Comparison of ENCODE assay signal across 9 cellular contexts in the genomic region with DNA sequence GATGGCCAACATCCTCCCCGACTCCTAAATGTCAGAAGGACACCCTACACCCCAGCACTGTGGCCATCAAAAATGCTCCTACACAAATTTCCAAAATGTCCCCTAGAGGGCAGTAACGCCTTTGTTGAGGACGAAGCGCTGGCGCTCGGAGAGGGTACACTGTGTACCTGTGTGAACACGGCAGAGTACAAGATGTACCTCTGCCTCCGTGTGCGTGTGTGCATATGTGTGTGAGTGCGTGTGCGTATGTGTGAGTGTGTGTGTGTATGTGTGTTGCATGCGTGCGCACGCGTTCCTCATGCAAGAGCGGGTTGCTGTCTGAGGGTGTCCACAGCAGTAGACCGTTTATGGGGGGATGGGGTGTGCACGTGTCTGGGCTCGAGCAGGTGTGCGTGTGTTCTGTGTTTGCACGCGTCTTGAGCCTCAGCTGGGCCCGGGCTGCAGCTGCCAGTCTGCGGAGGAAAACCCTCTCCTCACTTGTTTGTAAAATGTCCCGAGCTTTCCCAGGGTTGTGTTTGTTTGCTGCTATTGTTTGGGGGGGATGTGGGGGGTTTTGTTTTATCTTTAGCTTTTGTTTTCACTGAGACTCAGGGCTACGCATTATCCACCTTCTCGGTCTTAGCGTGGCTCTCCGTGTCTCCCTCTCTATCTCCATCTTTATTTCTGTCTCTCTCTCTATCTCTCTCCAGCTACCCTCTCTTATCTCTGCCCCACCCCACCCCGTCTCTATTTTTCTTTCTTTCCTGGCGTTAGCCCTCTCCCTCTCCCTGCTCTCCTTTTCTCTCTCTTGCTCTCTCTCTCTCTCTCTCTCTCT. TPM values are rescaled to one million over a fixed set of nuclear protein-coding genes. Genes with fewer than 3 reads are reported as not detected.
DNase-seq lines count a peak whose midpoint lies in the region; ATAC-seq and TF ChIP-seq lines count a peak whose summit lies in the region.
"Had no signal": no experiment of that assay in that cellular context is flagged by ENCODE, and none has a peak within 500 bp of the region (broad histone marks: within the 10 kb centered on the region; RNA-seq: fewer than 3 reads in every experiment).

No MANE protein-coding gene starts in this region.

- DNase-seq in AG10803 (ENCODE audit: low read depth) (peak; percentile 46), NCI-H2107 (lab: John Stamatoyannopoulos, UW) (peak; percentile 82), WTC11 (ENCODE audit: low spot score) (peak; percentile 55), cerebellum (ENCODE audit: low spot score) (peak; percentile 63), left lobe of liver (ENCODE audit: low spot score) (peak; percentile 53)
- DNase-seq in stimulated activated CD4-positive, alpha-beta T cell treated with anti-CD3 and anti-CD28 coated beads, Interleukin-4, amount 100 ng/mL, for 24 hours: peak; percentile 70

- POLR2A ChIA-PET in WTC11 (lab: Charles Lee): no interaction called here

- no peaks in the 10 kb centered on the region for H3K36me3 Mint-ChIP-seq in WTC11

- H3K4me1 Mint-ChIP-seq in WTC11: peaks cover 14% of the 10 kb centered on the region

- no peaks in the 10 kb centered on the region for H3K9me3 Mint-ChIP-seq in WTC11

- peak; percentile 66 for TF ChIP-seq CTCF in AG10803 (conservative IDR thresholded peaks at IDR 0.05; ENCODE audit: low read length)
- peak; percentile 25; the same call in 1 of the 2 replicates for TF ChIP-seq CTCF in WTC11 (IDR thresholded peaks at IDR 0.05)

- H3K4me3 Mint-ChIP-seq in WTC11: peak overlapping the region; percentile 80

- H3K27ac Mint-ChIP-seq in WTC11: no peak overlapping the region

- ATAC-seq in GM18520 (IDR thresholded peaks at IDR 0.05; ENCODE audit: unreplicated experiment) (peak; percentile 74), HG03025 (IDR thresholded peaks at IDR 0.05; ENCODE audit: low FRiP score, unreplicated experiment) (peak; percentile 72), WTC11 (peak; percentile 82), left lobe of liver (peak; percentile 97)

- peak overlapping the region; percentile 43 for H3K4me3 ChIP-seq in AG10803 (ENCODE audit: low read length)

- no peaks in the 10 kb centered on the region; the same call in 1 of the 2 replicates for H3K27me3 Mint-ChIP-seq in WTC11 (ENCODE audit: low read depth)

- CTCF ChIA-PET in WTC11 (lab: Charles Lee): interaction anchor here (1.0 to 2.0 kb wide), 3 partner anchors 10 to 17 kb away, joined by 3 to 9 read pairs (median 6); partner anchors contain the start of gene TSPYL2

TF ChIP-seq in WTC11, 78 proteins besides CTCF, POLR2A, EP300 and RAD21:
- TF ChIP-seq ZBTB43 (CRISPR knock-in tag; IDR thresholded peaks at IDR 0.05) (peak; percentile 72; the same call in 1 of the 2 replicates), AR (CRISPR knock-in tag; IDR thresholded peaks at IDR 0.05) (no peak)

RNA-seq across cellular contexts. Expression of gene TSPYL2, which starts 10.4 kb away (rescaled TPM):
- 14.6 to 17.9 TPM (median 16.2 TPM) in 3 replicates for total RNA-seq in WTC11 (2021)
- 11.7 TPM for total RNA-seq in cerebellum
- total RNA-seq in left lobe of liver: 4.8 TPM

RNA-seq across cellular contexts. Expression of gene KANTR, which starts 22.1 kb away (rescaled TPM):
- 13.4 to 14.9 TPM (median 14.0 TPM) in 3 replicates for total RNA-seq in WTC11 (2021)
- total RNA-seq in cerebellum: 53.1 TPM
- 5.0 TPM for total RNA-seq in left lobe of liver

RNA-seq across cellular contexts. Expression of gene GPR173, which starts 23.2 kb away (rescaled TPM):
- 7.3 to 11.0 TPM (median 9.3 TPM) in 3 replicates for total RNA-seq in WTC11 (2021)
- 21.7 TPM for total RNA-seq in cerebellum
- total RNA-seq in left lobe of liver: 0.23 TPM
- total RNA-seq: T-helper 2 cell treated with Interferon-gamma antibody and Interleukin-4, amounts not matched to agents 100 ng/mL and 5 ng/mL, for 36 hours had no signal

Comparison
In these comparisons a context has a peak if more than half of its experiments do, and no peak if none do; other contexts are left out.
1. Peak in every context shown above with its lines: DNase-seq, ATAC-seq and H3K4me3 ChIP-seq.